In the genomic region with DNA sequence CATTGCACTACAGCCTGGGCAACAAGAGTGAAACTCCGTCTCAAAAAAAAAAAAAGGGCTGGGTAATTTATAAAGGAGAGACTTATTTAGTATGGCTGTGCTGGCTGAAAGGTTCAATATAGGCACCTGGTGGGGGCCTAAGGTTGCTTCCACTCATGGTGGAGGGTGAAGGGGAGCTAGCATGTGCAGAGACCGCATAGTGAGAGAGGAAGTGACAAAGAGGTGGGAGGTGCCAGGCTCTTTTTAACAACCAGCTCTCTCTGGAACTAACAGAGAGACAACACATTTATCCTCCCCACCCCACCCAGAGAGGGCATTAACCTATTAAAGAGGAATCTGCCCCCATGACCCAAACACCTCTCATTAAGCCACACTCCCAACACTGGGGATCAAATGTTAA, we compare ENCODE assay signal across 16 cellular contexts. TPM values are rescaled to one million over a fixed set of nuclear protein-coding genes. Genes with fewer than 3 reads are reported as not detected.
DNase-seq lines count a peak whose midpoint lies in the region; ATAC-seq and TF ChIP-seq lines count a peak whose summit lies in the region.
"Had no signal": no experiment of that assay in that cellular context is flagged by ENCODE, and none has a peak within 500 bp of the region (broad histone marks: within the 10 kb centered on the region; RNA-seq: fewer than 3 reads in every experiment).

No MANE protein-coding gene starts in this region.

- peaks cover 19% of the 10 kb centered on the region for H3K4me1 Mint-ChIP-seq in T-helper 1 cell treated with Interleukin-12 subunit alpha and Interleukin-12 subunit beta and Interleukin-4 antibody, amounts not matched to agents 30 μg/mL and 1 μg/mL, for 36 hours (ENCODE audit: low read depth)
- peaks cover 7% of the 10 kb centered on the region for H3K4me1 Mint-ChIP-seq in activated naive CD8-positive, alpha-beta T cell treated with anti-CD3 and anti-CD28 coated beads, Interleukin-2, amount 10 ng/mL, durations not matched to agents 7 days and 5 days
- H3K4me1 Mint-ChIP-seq: memory B cell had no signal

- peak; percentile 52 for DNase-seq in stimulated activated CD4-positive, alpha-beta T cell treated with anti-CD3 and anti-CD28 coated beads, Interleukin-1b, Interleukin-23, amount 100 ng/mL, for 48 hours
- no peak for DNase-seq in stimulated activated CD4-positive, alpha-beta T cell treated with anti-CD3 and anti-CD28 coated beads, Interleukin-12 subunit alpha, Interleukin-12 subunit beta, amount 100 ng/mL, for 4 hours
- DNase-seq in activated naive CD8-positive, alpha-beta T cell treated with anti-CD3 and anti-CD28 coated beads, Interleukin-2, amount 10 ng/mL, durations not matched to agents 7 days and 5 days, result no peak
- DNase-seq in lower leg skin (ENCODE audit: low spot score in 2 of 2) (no peak), NCI-H524 treated with DMSO at 0.1 percent for 48 hours (lab: John Stamatoyannopoulos, UW) (no peak)
- DNase-seq: DMS79, NCI-H1092, NCI-H2227 treated with DMSO at 0.1 percent for 48 hours, nucleus accumbens had no signal

- H3K9me3 Mint-ChIP-seq in T-helper 1 cell treated with Interleukin-12 subunit alpha and Interleukin-12 subunit beta and Interleukin-4 antibody, amounts not matched to agents 30 μg/mL and 1 μg/mL, for 36 hours, result no peaks in the 10 kb centered on the region
- H3K9me3 Mint-ChIP-seq in activated naive CD8-positive, alpha-beta T cell treated with anti-CD3 and anti-CD28 coated beads, Interleukin-2, amount 10 ng/mL, durations not matched to agents 7 days and 5 days, result no peaks in the 10 kb centered on the region

- H3K4me3 ChIP-seq in lower leg skin (ENCODE audit: low read depth, poor library complexity, severe bottlenecking), result no peak overlapping the region

- H3K36me3 Mint-ChIP-seq in T-helper 1 cell treated with Interleukin-12 subunit alpha and Interleukin-12 subunit beta and Interleukin-4 antibody, amounts not matched to agents 30 μg/mL and 1 μg/mL, for 36 hours (ENCODE audit: low read depth), result no peaks in the 10 kb centered on the region
- H3K36me3 Mint-ChIP-seq in activated naive CD8-positive, alpha-beta T cell treated with anti-CD3 and anti-CD28 coated beads, Interleukin-2, amount 10 ng/mL, durations not matched to agents 7 days and 5 days, result peaks cover 1% of the 10 kb centered on the region
- H3K36me3 Mint-ChIP-seq: memory B cell had no signal

- H3K4me3 Mint-ChIP-seq in T-helper 1 cell treated with Interleukin-12 subunit alpha and Interleukin-12 subunit beta and Interleukin-4 antibody, amounts not matched to agents 30 μg/mL and 1 μg/mL, for 36 hours, result no peak overlapping the region
- H3K4me3 Mint-ChIP-seq in activated naive CD8-positive, alpha-beta T cell treated with anti-CD3 and anti-CD28 coated beads, Interleukin-2, amount 10 ng/mL, durations not matched to agents 7 days and 5 days, result no peak overlapping the region
- H3K4me3 Mint-ChIP-seq: memory B cell had no signal

- peak overlapping the region; percentile 66 for H3K27ac Mint-ChIP-seq in T-helper 1 cell treated with Interleukin-12 subunit alpha and Interleukin-12 subunit beta and Interleukin-4 antibody, amounts not matched to agents 30 μg/mL and 1 μg/mL, for 36 hours
- peak overlapping the region; percentile 82 for H3K27ac Mint-ChIP-seq in activated naive CD8-positive, alpha-beta T cell treated with anti-CD3 and anti-CD28 coated beads, Interleukin-2, amount 10 ng/mL, durations not matched to agents 7 days and 5 days
- H3K27ac Mint-ChIP-seq: memory B cell had no signal

- no peak for TF ChIP-seq POLR2A in lower leg skin (IDR thresholded peaks at IDR 0.05)

- POLR2A ChIA-PET in activated naive CD8-positive, alpha-beta T cell treated with anti-CD3 and anti-CD28 coated beads, Interleukin-2, amount 10 ng/mL, durations not matched to agents 7 days and 5 days (lab: Charles Lee), result interaction anchor here (1.6 to 2.6 kb wide), 2 partner anchors 29 to 93 kb away, joined by 3 to 7 read pairs; partner anchors contain the start of gene SERINC5

- WGBS in lower leg skin, 2 donors, result 53 to 71% methylated on average over 2 of the region's 2 CpGs

- no peaks in the 10 kb centered on the region for H3K27me3 Mint-ChIP-seq in T-helper 1 cell treated with Interleukin-12 subunit alpha and Interleukin-12 subunit beta and Interleukin-4 antibody, amounts not matched to agents 30 μg/mL and 1 μg/mL, for 36 hours (ENCODE audit: low read depth)
- H3K27me3 Mint-ChIP-seq in activated naive CD8-positive, alpha-beta T cell treated with anti-CD3 and anti-CD28 coated beads, Interleukin-2, amount 10 ng/mL, durations not matched to agents 7 days and 5 days, result no peaks in the 10 kb centered on the region

- ATAC-seq in activated naive CD8-positive, alpha-beta T cell treated with anti-CD3 and anti-CD28 coated beads, Interleukin-2, amount 10 ng/mL, durations not matched to agents 7 days and 5 days (ENCODE audit: low read depth), result peak; percentile 97
- no peak for ATAC-seq in HG02884 (IDR thresholded peaks at IDR 0.05; ENCODE audit: unreplicated experiment)
- ATAC-seq in HG03432 (IDR thresholded peaks at IDR 0.05; ENCODE audit: unreplicated experiment), result no peak

- TF ChIP-seq CTCF in lower leg skin (IDR thresholded peaks at IDR 0.05), result no peak

- intact Hi-C loops in lower leg skin (cut with DNase I; ENCODE audit: low total_unique reads), result no loop called here

RNA-seq across cellular contexts. Expression of gene SERINC5, which starts 28.9 kb away (rescaled TPM):
- 10 to 100 TPM; 70.2 to 78.3 TPM for total RNA-seq in activated naive CD8-positive, alpha-beta T cell treated with anti-CD3 and anti-CD28 coated beads, Interleukin-2, amount 10 ng/mL, durations not matched to agents 7 days and 5 days
- 10 to 100 TPM; 49.6 to 61.4 (median 56.3) TPM for total RNA-seq in lower leg skin

RNA-seq across cellular contexts. Expression of gene SPZ1, which starts 35.1 kb away (rescaled TPM):
- not detected for total RNA-seq in activated naive CD8-positive, alpha-beta T cell treated with anti-CD3 and anti-CD28 coated beads, Interleukin-2, amount 10 ng/mL, durations not matched to agents 7 days and 5 days
- not detected for total RNA-seq in lower leg skin
- total RNA-seq: frontal cortex, HT-29, skeletal muscle tissue had no signal
